In genomic region chr20:62755817-62756724, GRCh38 we compare ENCODE assay signal across 22 cellular contexts. TPM values are rescaled to one million over a fixed set of nuclear protein-coding genes. Genes with fewer than 3 reads are reported as not detected.
DNase-seq lines count a peak whose midpoint lies in the region; FAIRE-seq and TF ChIP-seq lines count a peak whose summit lies in the region.
"Had no signal": no experiment of that assay in that cellular context is flagged by ENCODE, and none has a peak within 500 bp of the region (broad histone marks: within the 10 kb centered on the region; RNA-seq: fewer than 3 reads in every experiment).

No MANE protein-coding gene starts in this region.

- no peaks in the 10 kb centered on the region for H3K9me3 ChIP-seq in osteoblast (ENCODE audit: low read depth, low read length)
- H3K9me3 ChIP-seq: BLaER1 treated with 17β-estradiol and CSF1 and Interleukin-3, amounts not matched to agents 10 nM and 100 nM; HAP-1 had no signal

- peaks cover 76% of the 10 kb centered on the region for H3K27me3 Mint-ChIP-seq in activated naive CD4-positive, alpha-beta T cell treated with anti-CD3 and anti-CD28 coated beads, Interleukin-2, amount 10 ng/mL, durations not matched to agents 7 days and 5 days

- CTCF ChIA-PET in activated naive CD4-positive, alpha-beta T cell treated with anti-CD3 and anti-CD28 coated beads, Interleukin-2, amount 10 ng/mL, durations not matched to agents 7 days and 5 days (lab: Charles Lee) = no interaction called here

- no peak overlapping the region for H3K4me3 ChIP-seq in osteoblast (ENCODE audit: insufficient read depth, low read length)
- H3K4me3 ChIP-seq: BLaER1 treated with 17β-estradiol and CSF1 and Interleukin-3, amounts not matched to agents 10 nM and 100 nM; gastroesophageal sphincter; HAP-1; PC-9 had no signal

- DNase-seq in HTR-8/SVneo (ENCODE audit: insufficient read length, low spot score) (no peak), NCI-H446 treated with DMSO at 0.1 percent for 48 hours (lab: John Stamatoyannopoulos, UW) (peak; percentile 47), foreskin melanocyte (peak; percentile 63), osteoblast (ENCODE audit: insufficient read length, low spot score, missing footprints) (peak; percentile 79), DMS53 treated with DMSO at 0.1 percent for 48 hours (lab: John Stamatoyannopoulos, UW; ENCODE audit: unreplicated experiment) (no peak), GOT3 (lab: John Stamatoyannopoulos, UW) (no peak)
- DNase-seq in activated naive CD4-positive, alpha-beta T cell treated with anti-CD3 and anti-CD28 coated beads, Interleukin-2, amount 10 ng/mL, durations not matched to agents 7 days and 5 days = no peak
- DNase-seq: activated CD4-positive, alpha-beta T cell treated with anti-CD3 and anti-CD28 coated beads, Interleukin-2, amount 10 ng/mL, durations not matched to agents 7 days and 5 days; activated naive CD4-positive, alpha-beta T cell; cortex of kidney; DMS153; NCI-H146; NCI-H510A treated with DMSO at 0.1 percent for 48 hours; PC-9; stimulated activated CD4-positive, alpha-beta T cell treated with anti-CD3 and anti-CD28 coated beads, Interleukin-15, amount 100 ng/mL, for 24 hours; stimulated activated naive CD4-positive, alpha-beta T cell treated with Interleukin-2 at 50 U/mL for 16 hours; trophoblast cell had no signal

- no peaks in the 10 kb centered on the region for H3K36me3 Mint-ChIP-seq in activated naive CD4-positive, alpha-beta T cell treated with anti-CD3 and anti-CD28 coated beads, Interleukin-2, amount 10 ng/mL, durations not matched to agents 7 days and 5 days

- no peak overlapping the region for H3K27ac ChIP-seq in osteoblast (ENCODE audit: low read depth, low read length)
- H3K27ac ChIP-seq: BLaER1 treated with 17β-estradiol and CSF1 and Interleukin-3, amounts not matched to agents 10 nM and 100 nM; gastroesophageal sphincter; PC-9 had no signal

- no peaks in the 10 kb centered on the region for H3K9me3 Mint-ChIP-seq in activated naive CD4-positive, alpha-beta T cell treated with anti-CD3 and anti-CD28 coated beads, Interleukin-2, amount 10 ng/mL, durations not matched to agents 7 days and 5 days
- H3K9me3 Mint-ChIP-seq: activated CD4-positive, alpha-beta T cell treated with anti-CD3 and anti-CD28 coated beads, Interleukin-2, amount 10 ng/mL, durations not matched to agents 7 days and 5 days had no signal

- H3K4me2 ChIP-seq in osteoblast (ENCODE audit: insufficient read depth, low read length) = no peak overlapping the region
- H3K4me2 ChIP-seq: BLaER1 treated with 17β-estradiol and CSF1 and Interleukin-3, amounts not matched to agents 10 nM and 100 nM; PC-9 had no signal

- no peaks in the 10 kb centered on the region for H4K20me1 ChIP-seq in osteoblast (ENCODE audit: insufficient read depth, low read length)

- FAIRE-seq in HTR-8/SVneo (lab: Jason Lieb, UNC) = peak; percentile 82
- FAIRE-seq: endothelial cell of umbilical vein had no signal

- no peak overlapping the region for H3K27ac Mint-ChIP-seq in activated naive CD4-positive, alpha-beta T cell treated with anti-CD3 and anti-CD28 coated beads, Interleukin-2, amount 10 ng/mL, durations not matched to agents 7 days and 5 days
- H3K27ac Mint-ChIP-seq: activated CD4-positive, alpha-beta T cell treated with anti-CD3 and anti-CD28 coated beads, Interleukin-2, amount 10 ng/mL, durations not matched to agents 7 days and 5 days had no signal

- H3K4me3 Mint-ChIP-seq in activated naive CD4-positive, alpha-beta T cell treated with anti-CD3 and anti-CD28 coated beads, Interleukin-2, amount 10 ng/mL, durations not matched to agents 7 days and 5 days = no peak overlapping the region
- H3K4me3 Mint-ChIP-seq: activated CD4-positive, alpha-beta T cell treated with anti-CD3 and anti-CD28 coated beads, Interleukin-2, amount 10 ng/mL, durations not matched to agents 7 days and 5 days had no signal

- no peaks in the 10 kb centered on the region for H3K79me2 ChIP-seq in osteoblast (ENCODE audit: insufficient read depth, low read length)

- peaks cover 2% of the 10 kb centered on the region for H3K27me3 ChIP-seq in osteoblast (ENCODE audit: insufficient read depth, low read length)
- H3K27me3 ChIP-seq: BLaER1 treated with 17β-estradiol and CSF1 and Interleukin-3, amounts not matched to agents 10 nM and 100 nM; gastroesophageal sphincter had no signal

- no peaks in the 10 kb centered on the region for H3K36me3 ChIP-seq in osteoblast (ENCODE audit: insufficient read depth, low read length)
- H3K36me3 ChIP-seq: BLaER1 treated with 17β-estradiol and CSF1 and Interleukin-3, amounts not matched to agents 10 nM and 100 nM; gastroesophageal sphincter; HAP-1 had no signal

- H3K4me1 ChIP-seq in osteoblast (ENCODE audit: insufficient read depth, low read length) = no peaks in the 10 kb centered on the region
- H3K4me1 ChIP-seq: HAP-1 had no signal

- no peaks in the 10 kb centered on the region for H3K4me1 Mint-ChIP-seq in activated naive CD4-positive, alpha-beta T cell treated with anti-CD3 and anti-CD28 coated beads, Interleukin-2, amount 10 ng/mL, durations not matched to agents 7 days and 5 days
- H3K4me1 Mint-ChIP-seq: activated CD4-positive, alpha-beta T cell treated with anti-CD3 and anti-CD28 coated beads, Interleukin-2, amount 10 ng/mL, durations not matched to agents 7 days and 5 days had no signal

- no peak overlapping the region for H2AFZ ChIP-seq in osteoblast (ENCODE audit: low read length)
- H2AFZ ChIP-seq: PC-9 had no signal

- TF ChIP-seq CTCF in osteoblast (IDR thresholded peaks at IDR 0.05; ENCODE audit: extremely low read depth, low read depth, low read length) = no peak

RNA-seq across cellular contexts. Expression of gene MRGBP, which starts 40.2 kb away (rescaled TPM):
- 14.1 and 15.2 TPM in 2 replicates for total RNA-seq in osteoblast

RNA-seq across cellular contexts. Expression of gene NTSR1, which starts 47.4 kb away (rescaled TPM):
- not detected in 2 replicates for total RNA-seq in osteoblast
- total RNA-seq: mesenteric fat pad had no signal

RNA-seq across cellular contexts. Expression of gene OGFR, which starts 48.6 kb away (rescaled TPM):
- 32.4 and 39.1 TPM in 2 replicates for total RNA-seq in osteoblast

Comparison
In these comparisons a context has a peak if more than half of its experiments do, and no peak if none do; other contexts are left out.
1. DNase-seq: peak in NCI-H446 treated with DMSO at 0.1 percent for 48 hours (single experiment), foreskin melanocyte (single experiment) and osteoblast (single experiment); none in HTR-8/SVneo (single experiment), activated naive CD4-positive, alpha-beta T cell treated with anti-CD3 and anti-CD28 coated beads, Interleukin-2, amount 10 ng/mL, durations not matched to agents 7 days and 5 days (single experiment), DMS53 treated with DMSO at 0.1 percent for 48 hours (single experiment) and GOT3 (single experiment).